Comparison of ENCODE assay signal across 23 cellular contexts in genomic region chr2:60496475-60496874, GRCh38. TPM values are rescaled to one million over a fixed set of nuclear protein-coding genes. Genes with fewer than 3 reads are reported as not detected.
"Had no signal": no experiment of that assay in that cellular context is flagged by ENCODE, and none has a peak within 500 bp of the region (broad histone marks: within the 10 kb centered on the region; RNA-seq: fewer than 3 reads in every experiment).

No MANE protein-coding gene starts in this region.

- H3K27ac ChIP-seq: colonic mucosa, foreskin keratinocyte, lower lobe of right lung, prostate gland, right atrium auricular region, suprapubic skin, vagina had no signal

- H3K36me3 ChIP-seq: colonic mucosa, lower lobe of right lung, prostate gland, right atrium auricular region, suprapubic skin, transverse colon, vagina had no signal

- ATAC-seq: activated naive CD4-positive, alpha-beta T cell treated with anti-CD3 and anti-CD28 coated beads, Interleukin-2, amount 50 U/mL, for 72 hours; body of pancreas; foreskin keratinocyte; lower lobe of right lung; stimulated activated naive CD8-positive, alpha-beta T cell treated with anti-CD3 and anti-CD28 coated beads, Interleukin-15, amount 100 ng/mL, for 72 hours had no signal

- H3K9me3 ChIP-seq: body of pancreas, colonic mucosa, lower lobe of right lung, prostate gland, right atrium auricular region, suprapubic skin, transverse colon, vagina had no signal

- H3K4me3 ChIP-seq: body of pancreas, colonic mucosa, lower lobe of right lung, prostate gland, right atrium auricular region, suprapubic skin, transverse colon, vagina had no signal

- H3K27me3 Mint-ChIP-seq: stimulated activated naive CD8-positive, alpha-beta T cell treated with anti-CD3 and anti-CD28 coated beads, Interleukin-15, amount 100 ng/mL, for 72 hours had no signal

- H3K36me3 Mint-ChIP-seq: activated naive CD4-positive, alpha-beta T cell treated with anti-CD3 and anti-CD28 coated beads, Interleukin-2, amount 50 U/mL, for 72 hours had no signal

- H3K4me1 ChIP-seq: colonic mucosa, lower lobe of right lung, prostate gland, right atrium auricular region had no signal

- DNase-seq: activated CD4-positive, CD25-positive, alpha-beta regulatory T cell treated with anti-CD3 and anti-CD28 coated beads, Interleukin-2, amount 50 U/mL, for 72 hours; activated CD8-positive, alpha-beta memory T cell treated with anti-CD3 and anti-CD28 coated beads for 24 hours; activated gamma-delta T cell; amniotic stem cell; body of pancreas; central memory CD4-positive, alpha-beta T cell; colonic mucosa; foreskin keratinocyte; hippocampal formation; islet precursor cell; lower lobe of right lung; midbrain; nephron progenitor cell; stimulated activated CD4-positive, alpha-beta T cell treated with anti-CD3 and anti-CD28 coated beads, Interleukin-2, amount 100 ng/mL, for 24 hours; stimulated activated naive CD8-positive, alpha-beta T cell treated with anti-CD3 and anti-CD28 coated beads, Interleukin-15, amount 100 ng/mL, for 72 hours; T1000; transverse colon had no signal

- H3K9me3 Mint-ChIP-seq: activated naive CD4-positive, alpha-beta T cell treated with anti-CD3 and anti-CD28 coated beads, Interleukin-2, amount 50 U/mL, for 72 hours; nephron progenitor cell; stimulated activated naive CD8-positive, alpha-beta T cell treated with anti-CD3 and anti-CD28 coated beads, Interleukin-15, amount 100 ng/mL, for 72 hours had no signal

- H3K27me3 ChIP-seq: body of pancreas, colonic mucosa, foreskin keratinocyte, right atrium auricular region, suprapubic skin, transverse colon, vagina had no signal

- H3K4me3 Mint-ChIP-seq: nephron progenitor cell; stimulated activated naive CD8-positive, alpha-beta T cell treated with anti-CD3 and anti-CD28 coated beads, Interleukin-15, amount 100 ng/mL, for 72 hours had no signal

- H3K27ac Mint-ChIP-seq: activated naive CD4-positive, alpha-beta T cell treated with anti-CD3 and anti-CD28 coated beads, Interleukin-2, amount 50 U/mL, for 72 hours; nephron progenitor cell; stimulated activated naive CD8-positive, alpha-beta T cell treated with anti-CD3 and anti-CD28 coated beads, Interleukin-15, amount 100 ng/mL, for 72 hours had no signal

RNA-seq across cellular contexts. Expression of gene BCL11A, which starts 57.0 kb away (rescaled TPM):
- total RNA-seq: T-helper 1 cell treated with Interleukin-12 subunit alpha and Interleukin-12 subunit beta and Interleukin-4 antibody, amounts not matched to agents 30 ng/mL and 1 ng/mL, for 36 hours had no signal
